Comparison of ENCODE assay signal across 8 cellular contexts in genomic region chr5:163505049-163505474, GRCh38. TPM values are rescaled to one million over a fixed set of nuclear protein-coding genes. Genes with fewer than 3 reads are reported as not detected.
DNase-seq lines count a peak whose midpoint lies in the region; ATAC-seq and TF ChIP-seq lines count a peak whose summit lies in the region.

No MANE protein-coding gene starts in this region.

- TF ChIP-seq CTCF in RWPE2 (IDR thresholded peaks at IDR 0.05; ENCODE audit: poor library complexity, severe bottlenecking), result no peak
- TF ChIP-seq CTCF in fibroblast of pulmonary artery (IDR thresholded peaks at IDR 0.05; ENCODE audit: low read length, missing control alignments), result no peak

- H3K27ac ChIP-seq in RWPE2 (ENCODE audit: poor library complexity, severe bottlenecking) (peak overlapping the region; percentile 87), rectal smooth muscle tissue (ENCODE audit: low read depth, low read length) (peak overlapping the region; percentile 98)

- no peaks in the 10 kb centered on the region for H3K9me3 ChIP-seq in RWPE2 (ENCODE audit: severe bottlenecking)

- peaks cover 30% of the 10 kb centered on the region for H3K4me1 ChIP-seq in RWPE2 (ENCODE audit: insufficient read depth, poor library complexity, severe bottlenecking)
- peaks cover 26% of the 10 kb centered on the region for H3K4me1 ChIP-seq in rectal smooth muscle tissue (ENCODE audit: control insufficient read depth, insufficient read depth, low read length)

- no peak overlapping the region for H3K9ac ChIP-seq in rectal smooth muscle tissue (ENCODE audit: low read length)

- H3K36me3 ChIP-seq in RWPE2 (ENCODE audit: low read depth) (no peaks in the 10 kb centered on the region), rectal smooth muscle tissue (ENCODE audit: control insufficient read depth, insufficient read depth, low read length) (no peaks in the 10 kb centered on the region)

- H3K27me3 ChIP-seq in RWPE2 (ENCODE audit: insufficient read depth, poor library complexity, severe bottlenecking), result no peaks in the 10 kb centered on the region
- no peaks in the 10 kb centered on the region for H3K27me3 ChIP-seq in rectal smooth muscle tissue (ENCODE audit: control insufficient read depth, insufficient read depth, low read length)

- DNase-seq in RWPE2 (ENCODE audit: low spot score) (no peak), fibroblast of pulmonary artery (ENCODE audit: low read depth) (no peak), hepatic stellate cell (ENCODE audit: low spot score) (no peak), GM19238 (ENCODE audit: insufficient read length, low spot score) (no peak), dermis blood vessel endothelial cell (no peak)

- peak overlapping the region; percentile 69 for H3K4me3 ChIP-seq in RWPE2 (ENCODE audit: severe bottlenecking)
- peak overlapping the region; percentile 84 for H3K4me3 ChIP-seq in fibroblast of pulmonary artery (replicated peaks; ENCODE audit: low read depth, low read length)
- peak overlapping the region; percentile 91 for H3K4me3 ChIP-seq in rectal smooth muscle tissue (ENCODE audit: low read length)

- ATAC-seq in GM21717 (IDR thresholded peaks at IDR 0.05; ENCODE audit: unreplicated experiment) (peak; percentile 5), RWPE2 (ENCODE audit: low read depth) (peak; percentile 2), HG03045 (IDR thresholded peaks at IDR 0.05; ENCODE audit: unreplicated experiment) (no peak)

RNA-seq across cellular contexts. Expression of gene MAT2B, which starts 0.4 kb away (rescaled TPM):
- total RNA-seq in dermis blood vessel endothelial cell, result 89.9 and 107 TPM in 2 replicates

RNA-seq across cellular contexts. Expression of gene HMMR, which starts 44.6 kb away (rescaled TPM):
- total RNA-seq in dermis blood vessel endothelial cell, result 16.2 and 60.2 TPM in 2 replicates

RNA-seq across cellular contexts. Expression of gene NUDCD2, which starts 45.2 kb away (rescaled TPM):
- 2.9 and 7.6 TPM in 2 replicates for total RNA-seq in dermis blood vessel endothelial cell
